5 cellular contexts compared by ENCODE assay signal in the genomic region with DNA sequence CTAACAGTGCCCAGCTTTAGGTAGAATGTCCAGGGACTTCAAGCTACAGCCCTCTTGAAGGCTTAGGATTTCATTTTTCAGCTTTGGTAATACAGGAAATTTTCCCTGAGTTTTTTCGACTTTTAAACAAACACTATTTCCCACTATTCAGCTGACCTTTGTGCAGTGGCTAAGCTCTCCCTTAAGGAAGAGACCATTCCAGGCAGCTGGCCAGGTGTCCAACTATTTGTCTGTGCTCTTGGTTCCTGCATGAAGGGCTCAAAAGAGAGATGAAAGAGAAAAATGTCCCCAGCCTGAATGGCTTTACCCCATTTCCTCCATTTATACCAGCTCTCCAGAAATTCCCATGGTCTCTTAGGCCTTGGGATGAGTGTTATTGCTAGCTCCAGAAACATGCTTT.
"Had no signal": no experiment of that assay in that cellular context is flagged by ENCODE, and none has a peak within 500 bp of the region (broad histone marks: within the 10 kb centered on the region; RNA-seq: fewer than 3 reads in every experiment).

No MANE protein-coding gene starts in this region.

- H3K27ac ChIP-seq: HL-60 had no signal

- ATAC-seq: GM23338 had no signal

- DNase-seq: H9, HCEC 1CT, KBM-7 had no signal

- H3K4me3 ChIP-seq: GM23338 had no signal
